Comparison of ENCODE assay signal across 9 cellular contexts in genomic region chr1:2468041-2468472, GRCh38. TPM values are rescaled to one million over a fixed set of nuclear protein-coding genes. Genes with fewer than 3 reads are reported as not detected.
DNase-seq lines count a peak whose midpoint lies in the region; ATAC-seq and TF ChIP-seq lines count a peak whose summit lies in the region.
"Had no signal": no experiment of that assay in that cellular context is flagged by ENCODE, and none has a peak within 500 bp of the region (broad histone marks: within the 10 kb centered on the region; RNA-seq: fewer than 3 reads in every experiment).

No MANE protein-coding gene starts in this region.

- H3K27ac ChIP-seq in mammary epithelial cell (ENCODE audit: insufficient read depth, low read depth, low read length) (no peak overlapping the region), substantia nigra (ENCODE audit: low read depth, low read length, poor library complexity, severe bottlenecking) (no peak overlapping the region)

- H3K4me1 Mint-ChIP-seq in activated CD8-positive, alpha-beta T cell treated with anti-CD3 and anti-CD28 coated beads, Interleukin-2, amount 10 ng/mL, durations not matched to agents 7 days and 5 days (ENCODE audit: low read depth) = no peaks in the 10 kb centered on the region
- peaks cover 22% of the 10 kb centered on the region for H3K4me1 Mint-ChIP-seq in osteocyte (ENCODE audit: unreplicated experiment)

- H3K36me3 ChIP-seq in mammary epithelial cell (ENCODE audit: insufficient read depth, low read length) = no peaks in the 10 kb centered on the region

- POLR2A ChIA-PET in activated CD8-positive, alpha-beta T cell treated with anti-CD3 and anti-CD28 coated beads, Interleukin-2, amount 10 ng/mL, durations not matched to agents 7 days and 5 days (lab: Charles Lee) = no interaction called here

- TF ChIP-seq CTCF in mammary epithelial cell (conservative IDR thresholded peaks at IDR 0.05 in 1 of 2, IDR thresholded peaks at IDR 0.05 in 1 of 2; ENCODE audit: extremely low read depth in 1 of 2, insufficient read depth in 1 of 2, low read depth in 1 of 2, low read length in 2 of 2) (no peak), fibroblast of villous mesenchyme (IDR thresholded peaks at IDR 0.05; ENCODE audit: insufficient read depth, low read depth, low read length) (no peak), osteocyte (IDR thresholded peaks at IDR 0.05) (no peak)

- no peaks in the 10 kb centered on the region for H3K27me3 ChIP-seq in mammary epithelial cell (ENCODE audit: insufficient read depth, low read length)

- H3K27ac Mint-ChIP-seq in activated CD8-positive, alpha-beta T cell treated with anti-CD3 and anti-CD28 coated beads, Interleukin-2, amount 10 ng/mL, durations not matched to agents 7 days and 5 days = no peak overlapping the region
- no peak overlapping the region for H3K27ac Mint-ChIP-seq in osteocyte (ENCODE audit: unreplicated experiment)
- H3K27ac Mint-ChIP-seq: T-helper 1 cell treated with Interleukin-12 subunit alpha and Interleukin-12 subunit beta and Interleukin-4 antibody, amounts not matched to agents 30 μg/mL and 1 μg/mL, for 36 hours had no signal

- intact Hi-C loops in mammary epithelial cell (cut with micrococcal nuclease) = no loop called here

- peaks cover 96% of the 10 kb centered on the region for H3K79me2 ChIP-seq in mammary epithelial cell (ENCODE audit: insufficient read depth, low read length)

- DNase-seq in T47D (ENCODE audit: low read depth in 1 of 2, low spot score in 1 of 2) (peak; percentile 49 to 69), mammary epithelial cell (no peak), fibroblast of villous mesenchyme (ENCODE audit: low read depth) (peak; percentile 22), substantia nigra (lab: John Stamatoyannopoulos, UW) (no peak), osteocyte (ENCODE audit: extremely low spot score, unreplicated experiment) (no peak)
- peak; percentile 70 for DNase-seq in activated CD8-positive, alpha-beta T cell treated with anti-CD3 and anti-CD28 coated beads, Interleukin-2, amount 10 ng/mL, durations not matched to agents 7 days and 5 days
- peak; percentile 17 for DNase-seq in stimulated activated naive CD4-positive, alpha-beta T cell treated with Interleukin-2 at 50 U/mL for 16 hours (lab: John Stamatoyannopoulos, UW)

- H3K9me3 ChIP-seq in mammary epithelial cell (replicated peaks; ENCODE audit: insufficient read depth, low read length) = no peaks in the 10 kb centered on the region

- no peaks in the 10 kb centered on the region for H3K27me3 Mint-ChIP-seq in activated CD8-positive, alpha-beta T cell treated with anti-CD3 and anti-CD28 coated beads, Interleukin-2, amount 10 ng/mL, durations not matched to agents 7 days and 5 days (ENCODE audit: low read depth)
- H3K27me3 Mint-ChIP-seq in osteocyte (ENCODE audit: unreplicated experiment) = no peaks in the 10 kb centered on the region

- CTCF ChIA-PET in mammary epithelial cell (lab: Charles Lee; ENCODE audit: low non-redundant PET) = no interaction called here
- CTCF ChIA-PET in activated CD8-positive, alpha-beta T cell treated with anti-CD3 and anti-CD28 coated beads, Interleukin-2, amount 10 ng/mL, durations not matched to agents 7 days and 5 days (lab: Charles Lee) = interaction anchor here (0.9 kb wide), 1 partner anchor 18 kb away, joined by 3 read pairs; no protein-coding TSS in a partner anchor

- dilution Hi-C loops in mammary epithelial cell (cut with HindIII; ENCODE audit: low sequenced_read_pairs) = no loop called here

- no TSS peak for BruUV-seq in mammary epithelial cell (replicated peaks; lab: Mats Ljungman, UMichigan)

- H3K9ac ChIP-seq in mammary epithelial cell (ENCODE audit: insufficient read depth, low read length) = no peak overlapping the region

- H3K4me3 ChIP-seq in mammary epithelial cell (replicated peaks in 1 of 3; ENCODE audit: insufficient read depth in 1 of 3, low read depth in 2 of 3, low read length in 3 of 3) (no peak overlapping the region), fibroblast of villous mesenchyme (ENCODE audit: low read depth, low read length) (no peak overlapping the region)

- H3K4me3 Mint-ChIP-seq in activated CD8-positive, alpha-beta T cell treated with anti-CD3 and anti-CD28 coated beads, Interleukin-2, amount 10 ng/mL, durations not matched to agents 7 days and 5 days = no peak overlapping the region
- no peak overlapping the region for H3K4me3 Mint-ChIP-seq in osteocyte (ENCODE audit: unreplicated experiment)
- H3K4me3 Mint-ChIP-seq: T-helper 1 cell treated with Interleukin-12 subunit alpha and Interleukin-12 subunit beta and Interleukin-4 antibody, amounts not matched to agents 30 μg/mL and 1 μg/mL, for 36 hours had no signal

- peak; percentile 62 for ATAC-seq in activated CD8-positive, alpha-beta T cell treated with anti-CD3 and anti-CD28 coated beads, Interleukin-2, amount 10 ng/mL, durations not matched to agents 7 days and 5 days
- ATAC-seq in GM18858 (IDR thresholded peaks at IDR 0.05; ENCODE audit: unreplicated experiment) = no peak

- peaks cover 19% of the 10 kb centered on the region for H4K20me1 ChIP-seq in mammary epithelial cell (ENCODE audit: insufficient read depth, low read length)

- H3K4me2 ChIP-seq in mammary epithelial cell (ENCODE audit: insufficient read depth, low read depth, low read length) = no peak overlapping the region

- no peaks in the 10 kb centered on the region for H3K36me3 Mint-ChIP-seq in activated CD8-positive, alpha-beta T cell treated with anti-CD3 and anti-CD28 coated beads, Interleukin-2, amount 10 ng/mL, durations not matched to agents 7 days and 5 days (ENCODE audit: low read depth)
- no peaks in the 10 kb centered on the region for H3K36me3 Mint-ChIP-seq in osteocyte (ENCODE audit: unreplicated experiment)

- no peaks in the 10 kb centered on the region for H3K9me3 Mint-ChIP-seq in activated CD8-positive, alpha-beta T cell treated with anti-CD3 and anti-CD28 coated beads, Interleukin-2, amount 10 ng/mL, durations not matched to agents 7 days and 5 days (ENCODE audit: insufficient read depth)
- H3K9me3 Mint-ChIP-seq in osteocyte (ENCODE audit: unreplicated experiment) = no peaks in the 10 kb centered on the region
- H3K9me3 Mint-ChIP-seq: T-helper 1 cell treated with Interleukin-12 subunit alpha and Interleukin-12 subunit beta and Interleukin-4 antibody, amounts not matched to agents 30 μg/mL and 1 μg/mL, for 36 hours had no signal

- H3K4me1 ChIP-seq in mammary epithelial cell (ENCODE audit: insufficient read depth, low read length) = peaks cover 20% of the 10 kb centered on the region

- in situ Hi-C loops in T47D (cut with HindIII; ENCODE audit: low pct_unique_long_range_greater_than_20kb, low sequenced_read_pairs) (no loop called here), mammary epithelial cell (cut with MboI; ENCODE audit: low sequenced_read_pairs in 2 of 2) (no loop called here)

- WGBS in mammary epithelial cell (ENCODE audit: low coverage, missing lambda C conversion rate) = 83% methylated on average over 6 of the region's 14 CpGs

- no peak overlapping the region for H2AFZ ChIP-seq in mammary epithelial cell (ENCODE audit: low read depth, low read length)

RNA-seq across cellular contexts. Expression of gene PLCH2, which starts 8.0 kb away (rescaled TPM):
- total RNA-seq in mammary epithelial cell = 100 to 1,000 TPM; 113 to 157 TPM
- 56.2 TPM for polyA plus RNA-seq in mammary epithelial cell
- 36.6 TPM for polyA minus RNA-seq in mammary epithelial cell
- total RNA-seq in activated CD8-positive, alpha-beta T cell treated with anti-CD3 and anti-CD28 coated beads, Interleukin-2, amount 10 ng/mL, durations not matched to agents 7 days and 5 days = 10 to 100 TPM in 1 of 2 experiments, 1 to 10 TPM in 1; 9.8 to 11.8 TPM
- under 0.01 TPM in 2 replicates for total RNA-seq in fibroblast of villous mesenchyme
- total RNA-seq in osteocyte = 11.7 and 12.6 TPM in 2 replicates

RNA-seq across cellular contexts. Expression of gene PEX10, which starts 55.7 kb away (rescaled TPM):
- total RNA-seq in mammary epithelial cell = 10 to 100 TPM; 29.5 to 32.8 TPM
- 22.4 TPM for polyA plus RNA-seq in mammary epithelial cell
- polyA minus RNA-seq in mammary epithelial cell = 10.7 TPM
- 10 to 100 TPM; 10.3 to 12.3 TPM for total RNA-seq in activated CD8-positive, alpha-beta T cell treated with anti-CD3 and anti-CD28 coated beads, Interleukin-2, amount 10 ng/mL, durations not matched to agents 7 days and 5 days
- total RNA-seq in fibroblast of villous mesenchyme = 28.9 and 34.1 TPM in 2 replicates
- 23.1 and 25.6 TPM in 2 replicates for total RNA-seq in osteocyte

RNA-seq across cellular contexts. Expression of gene PANK4, which starts 58.3 kb away (rescaled TPM):
- total RNA-seq in mammary epithelial cell (10 to 100 TPM; 14.2 to 28.5 TPM), fibroblast of villous mesenchyme (23.8 and 27.6 TPM in 2 replicates), osteocyte (34.1 and 34.4 TPM in 2 replicates)
- polyA plus RNA-seq in mammary epithelial cell = 14.9 TPM
- 4.1 TPM for polyA minus RNA-seq in mammary epithelial cell
- total RNA-seq in activated CD8-positive, alpha-beta T cell treated with anti-CD3 and anti-CD28 coated beads, Interleukin-2, amount 10 ng/mL, durations not matched to agents 7 days and 5 days = 10 to 100 TPM; 55.9 to 66.8 TPM

Comparison
In these comparisons a context has a peak if more than half of its experiments do, and no peak if none do; other contexts are left out.
1. DNase-seq: peak in T47D (2 of 2), activated CD8-positive, alpha-beta T cell treated with anti-CD3 and anti-CD28 coated beads, Interleukin-2, amount 10 ng/mL, durations not matched to agents 7 days and 5 days (single experiment), fibroblast of villous mesenchyme (single experiment) and stimulated activated naive CD4-positive, alpha-beta T cell treated with Interleukin-2 at 50 U/mL for 16 hours (single experiment); none in mammary epithelial cell (single experiment), substantia nigra (0 of 49) and osteocyte (single experiment).
2. RNA of gene PLCH2, which starts 8.0 kb away (total RNA-seq): 113 to 157 TPM in mammary epithelial cell, 11.7 to 12.6 TPM in osteocyte and 9.8 to 11.8 TPM in activated CD8-positive, alpha-beta T cell treated with anti-CD3 and anti-CD28 coated beads, Interleukin-2, amount 10 ng/mL, durations not matched to agents 7 days and 5 days; under 0.01 TPM in fibroblast of villous mesenchyme; every median in the first group is over 10 times any median in the second.